In the genomic region with DNA sequence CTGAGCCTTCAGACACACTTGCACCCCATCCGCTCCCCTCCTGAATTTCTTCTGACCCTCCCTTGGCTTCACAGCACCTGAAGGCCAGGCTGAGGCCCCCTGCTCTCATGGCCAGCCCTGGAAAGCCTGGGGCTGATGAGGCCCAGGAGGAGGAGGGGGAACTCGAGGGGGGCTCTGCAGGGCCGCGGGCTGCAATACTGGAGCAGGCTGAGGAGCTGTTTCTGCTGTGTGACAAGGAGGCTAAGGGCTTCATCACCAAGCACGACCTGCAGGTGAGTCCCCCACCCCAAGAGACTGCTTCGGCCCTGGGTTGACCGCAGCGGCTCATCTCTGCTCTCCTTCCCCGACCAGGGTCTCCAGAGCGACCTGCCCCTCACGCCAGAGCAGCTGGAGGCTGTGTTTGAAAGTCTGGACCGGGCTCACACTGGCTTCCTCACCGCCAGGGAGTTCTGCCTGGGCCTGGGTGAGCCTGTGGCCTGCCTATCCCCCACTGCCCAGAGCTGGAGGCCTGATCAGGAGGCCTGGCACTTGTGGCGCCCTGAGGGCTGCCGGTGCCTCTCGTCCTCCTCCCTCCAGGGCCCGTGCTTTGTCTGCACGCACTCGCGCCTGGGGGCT, we compare ENCODE assay signal across 1 cellular context.
TF ChIP-seq lines count a peak whose summit lies in the region.

No MANE protein-coding gene starts in this region.

TF ChIP-seq in neural cell, 6 proteins besides CTCF, POLR2A, EP300 and RAD21 (continued from another document):
- TF ChIP-seq EZH2 (IDR thresholded peaks at IDR 0.05; ENCODE audit: borderline replicate concordance, insufficient read depth, low read length, poor library complexity, severe bottlenecking) = no peak
- TF ChIP-seq, protein P1, sequence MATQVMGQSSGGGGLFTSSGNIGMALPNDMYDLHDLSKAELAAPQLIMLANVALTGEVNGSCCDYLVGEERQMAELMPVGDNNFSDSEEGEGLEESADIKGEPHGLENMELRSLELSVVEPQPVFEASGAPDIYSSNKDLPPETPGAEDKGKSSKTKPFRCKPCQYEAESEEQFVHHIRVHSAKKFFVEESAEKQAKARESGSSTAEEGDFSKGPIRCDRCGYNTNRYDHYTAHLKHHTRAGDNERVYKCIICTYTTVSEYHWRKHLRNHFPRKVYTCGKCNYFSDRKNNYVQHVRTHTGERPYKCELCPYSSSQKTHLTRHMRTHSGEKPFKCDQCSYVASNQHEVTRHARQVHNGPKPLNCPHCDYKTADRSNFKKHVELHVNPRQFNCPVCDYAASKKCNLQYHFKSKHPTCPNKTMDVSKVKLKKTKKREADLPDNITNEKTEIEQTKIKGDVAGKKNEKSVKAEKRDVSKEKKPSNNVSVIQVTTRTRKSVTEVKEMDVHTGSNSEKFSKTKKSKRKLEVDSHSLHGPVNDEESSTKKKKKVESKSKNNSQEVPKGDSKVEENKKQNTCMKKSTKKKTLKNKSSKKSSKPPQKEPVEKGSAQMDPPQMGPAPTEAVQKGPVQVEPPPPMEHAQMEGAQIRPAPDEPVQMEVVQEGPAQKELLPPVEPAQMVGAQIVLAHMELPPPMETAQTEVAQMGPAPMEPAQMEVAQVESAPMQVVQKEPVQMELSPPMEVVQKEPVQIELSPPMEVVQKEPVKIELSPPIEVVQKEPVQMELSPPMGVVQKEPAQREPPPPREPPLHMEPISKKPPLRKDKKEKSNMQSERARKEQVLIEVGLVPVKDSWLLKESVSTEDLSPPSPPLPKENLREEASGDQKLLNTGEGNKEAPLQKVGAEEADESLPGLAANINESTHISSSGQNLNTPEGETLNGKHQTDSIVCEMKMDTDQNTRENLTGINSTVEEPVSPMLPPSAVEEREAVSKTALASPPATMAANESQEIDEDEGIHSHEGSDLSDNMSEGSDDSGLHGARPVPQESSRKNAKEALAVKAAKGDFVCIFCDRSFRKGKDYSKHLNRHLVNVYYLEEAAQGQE (IDR thresholded peaks at IDR 0.05; ENCODE audit: borderline replicate concordance) = no peak
- TF ChIP-seq MXI1 (conservative IDR thresholded peaks at IDR 0.05; ENCODE audit: poor library complexity, severe bottlenecking) = no peak
- no peak for TF ChIP-seq SMC3 (conservative IDR thresholded peaks at IDR 0.05; ENCODE audit: poor library complexity)
- no peak for TF ChIP-seq TAF1 (IDR thresholded peaks at IDR 0.05; ENCODE audit: low read depth)
